ENCODE assay signal across 8 cellular contexts in the genomic region with DNA sequence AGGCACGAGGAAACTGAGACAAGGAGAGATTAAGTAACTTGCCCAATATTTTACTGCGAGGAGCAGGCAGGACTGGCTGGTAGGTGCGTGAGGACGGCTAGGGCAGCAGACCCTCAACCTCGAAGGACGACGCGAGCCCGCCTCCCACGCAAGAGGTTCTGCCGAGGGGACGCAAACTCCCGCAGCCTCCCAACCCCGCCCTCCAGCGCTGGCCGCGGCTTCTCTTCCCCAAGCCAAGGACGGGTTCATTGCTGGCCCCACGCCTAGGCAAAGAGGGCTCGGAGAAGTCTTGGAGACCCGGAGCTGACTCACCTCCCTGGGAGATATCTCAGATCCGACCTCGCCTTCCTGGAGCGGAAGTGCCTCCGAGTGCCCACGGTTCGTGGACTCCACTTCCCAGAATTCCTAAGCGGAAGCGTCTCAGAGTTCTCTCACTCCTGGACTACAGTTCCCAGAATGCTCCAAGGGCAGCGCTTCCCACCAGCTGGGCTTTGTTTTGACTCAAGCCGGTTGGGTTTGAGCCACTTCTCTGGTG. TPM values are rescaled to one million over a fixed set of nuclear protein-coding genes. Genes with fewer than 3 reads are reported as not detected.
DNase-seq lines count a peak whose midpoint lies in the region; ATAC-seq and TF ChIP-seq lines count a peak whose summit lies in the region.

TSS of gene ZNF235 (minus strand) at position 367 of the 535 bp plus-strand sequence. CDS start 1,621 bp downstream, outside the sequence.

- DNase-seq in DND-41 (peak; percentile 88), LHCN-M2 (ENCODE audit: low read depth) (peak; percentile 97), RWPE2 (ENCODE audit: low spot score) (peak; percentile 94), fibroblast of villous mesenchyme (ENCODE audit: low read depth) (peak; percentile 98), nephron progenitor cell (peak; percentile 76)
- peak; percentile 90 for DNase-seq in activated effector memory CD4-positive, alpha-beta T cell treated with anti-CD3 and anti-CD28 coated beads, Interleukin-2, amount 50 U/mL, for 16 hours

- H3K27ac ChIP-seq in DND-41 (ENCODE audit: low read length) = peak within 1 kb of the TSS; percentile 72
- H3K27ac ChIP-seq in RWPE2 (ENCODE audit: poor library complexity, severe bottlenecking) = peak within 1 kb of the TSS; percentile 41

- H3K27me3 ChIP-seq in DND-41 (ENCODE audit: insufficient read depth, low read length, poor library complexity) = no peaks in the 10 kb centered on the region
- H3K27me3 ChIP-seq in RWPE2 (ENCODE audit: insufficient read depth, poor library complexity, severe bottlenecking) = no peaks in the 10 kb centered on the region

- peak within 1 kb of the TSS; percentile 94 for H3K27ac Mint-ChIP-seq in nephron progenitor cell
- peak within 1 kb of the TSS; percentile 76 for H3K27ac Mint-ChIP-seq in stimulated activated naive CD8-positive, alpha-beta T cell treated with anti-CD3 and anti-CD28 coated beads, Interleukin-15, Interleukin-2, amounts not matched to agents 100 ng/mL and 50 ng/mL, for 24 hours

- H3K4me3 Mint-ChIP-seq in nephron progenitor cell = peak within 1 kb of the TSS; percentile 99
- H3K4me3 Mint-ChIP-seq in stimulated activated naive CD8-positive, alpha-beta T cell treated with anti-CD3 and anti-CD28 coated beads, Interleukin-15, Interleukin-2, amounts not matched to agents 100 ng/mL and 50 ng/mL, for 24 hours = peak within 1 kb of the TSS; percentile 86

- H3K4me1 ChIP-seq in DND-41 (ENCODE audit: insufficient read depth, low read length) = peaks cover 18% of the 10 kb centered on the region
- no peaks in the 10 kb centered on the region for H3K4me1 ChIP-seq in RWPE2 (ENCODE audit: insufficient read depth, poor library complexity, severe bottlenecking)

- H3K4me3 ChIP-seq in DND-41 (ENCODE audit: low read depth in 1 of 2, low read length in 2 of 2) (peak within 1 kb of the TSS; percentile 43 to 78), RWPE2 (ENCODE audit: severe bottlenecking) (peak within 1 kb of the TSS; percentile 66), fibroblast of villous mesenchyme (ENCODE audit: low read depth, low read length) (peak within 1 kb of the TSS; percentile 84)

- no peaks in the 10 kb centered on the region for H4K20me1 ChIP-seq in DND-41 (ENCODE audit: insufficient read depth, low read length)

- peaks cover 13% of the 10 kb centered on the region for H3K27me3 Mint-ChIP-seq in nephron progenitor cell (ENCODE audit: low read depth, poor library complexity)
- peaks cover 6% of the 10 kb centered on the region for H3K27me3 Mint-ChIP-seq in stimulated activated naive CD8-positive, alpha-beta T cell treated with anti-CD3 and anti-CD28 coated beads, Interleukin-15, Interleukin-2, amounts not matched to agents 100 ng/mL and 50 ng/mL, for 24 hours

- H3K36me3 ChIP-seq in DND-41 (ENCODE audit: insufficient read depth, low read length) (peaks cover 26% of the 10 kb centered on the region), RWPE2 (ENCODE audit: low read depth) (peaks cover 14% of the 10 kb centered on the region)

- peaks cover 35% of the 10 kb centered on the region for H3K36me3 Mint-ChIP-seq in nephron progenitor cell (ENCODE audit: low read depth)
- peaks cover 30% of the 10 kb centered on the region for H3K36me3 Mint-ChIP-seq in stimulated activated naive CD8-positive, alpha-beta T cell treated with anti-CD3 and anti-CD28 coated beads, Interleukin-15, Interleukin-2, amounts not matched to agents 100 ng/mL and 50 ng/mL, for 24 hours (ENCODE audit: low read depth)

- H3K9ac ChIP-seq in DND-41 (ENCODE audit: low read depth, low read length) = peak within 1 kb of the TSS; percentile 63

- H3K9me3 ChIP-seq in DND-41 (ENCODE audit: insufficient read depth, low read length, severe bottlenecking) = peaks cover 12% of the 10 kb centered on the region
- no peaks in the 10 kb centered on the region for H3K9me3 ChIP-seq in RWPE2 (ENCODE audit: severe bottlenecking)

- H3K79me2 ChIP-seq in DND-41 (ENCODE audit: insufficient read depth, low read length) = peaks cover 14% of the 10 kb centered on the region

- peak within 1 kb of the TSS; percentile 79 for H3K4me2 ChIP-seq in DND-41 (ENCODE audit: insufficient read depth, low read length)

- no peak for TF ChIP-seq CTCF in DND-41 (IDR thresholded peaks at IDR 0.05; ENCODE audit: borderline replicate concordance, extremely low read depth, low read length, poor library complexity, severe bottlenecking)
- TF ChIP-seq CTCF in RWPE2 (IDR thresholded peaks at IDR 0.05; ENCODE audit: poor library complexity, severe bottlenecking) = no peak
- TF ChIP-seq CTCF in fibroblast of villous mesenchyme (IDR thresholded peaks at IDR 0.05; ENCODE audit: insufficient read depth, low read depth, low read length) = no peak
- TF ChIP-seq CTCF in nephron progenitor cell (IDR thresholded peaks at IDR 0.05) = no peak

- ATAC-seq in DND-41 (ENCODE audit: insufficient read depth, low read depth) (peak; percentile 99), GM21825 (IDR thresholded peaks at IDR 0.05; ENCODE audit: unreplicated experiment) (peak; percentile 90), RWPE2 (ENCODE audit: low read depth) (peak; percentile 98)

- H3K9me3 Mint-ChIP-seq in nephron progenitor cell = peaks cover 38% of the 10 kb centered on the region
- H3K9me3 Mint-ChIP-seq in stimulated activated naive CD8-positive, alpha-beta T cell treated with anti-CD3 and anti-CD28 coated beads, Interleukin-15, Interleukin-2, amounts not matched to agents 100 ng/mL and 50 ng/mL, for 24 hours = peaks cover 22% of the 10 kb centered on the region

- peaks cover 14% of the 10 kb centered on the region for H3K4me1 Mint-ChIP-seq in nephron progenitor cell
- H3K4me1 Mint-ChIP-seq in stimulated activated naive CD8-positive, alpha-beta T cell treated with anti-CD3 and anti-CD28 coated beads, Interleukin-15, Interleukin-2, amounts not matched to agents 100 ng/mL and 50 ng/mL, for 24 hours (ENCODE audit: low read depth) = peaks cover 24% of the 10 kb centered on the region

- peak within 1 kb of the TSS; percentile 89 for H2AFZ ChIP-seq in DND-41 (ENCODE audit: low read depth, low read length)

RNA-seq across cellular contexts. Expression of gene ZNF235, which starts in this region (rescaled TPM):
- total RNA-seq in LHCN-M2 (2014; rRNA removed) (1.7 and 3.5 TPM in 2 replicates), fibroblast of villous mesenchyme (4.8 and 8.2 TPM in 2 replicates)
- polyA plus RNA-seq in LHCN-M2 (2012) = 1.4 TPM

Comparison
In these comparisons a context has a peak if more than half of its experiments do, and no peak if none do; other contexts are left out.
1. Peak in every context shown above with its lines: DNase-seq, ATAC-seq, H3K4me3 ChIP-seq and H3K27ac ChIP-seq.